1 cellular context compared by ENCODE assay signal in genomic region chr20:25247100-25247665, GRCh38.
TF ChIP-seq lines count a peak whose summit lies in the region.

No MANE protein-coding gene starts in this region.

TF ChIP-seq in HepG2, 621 proteins besides CTCF, POLR2A, EP300 and RAD21 (continued from another document and continues in another):
- TF ChIP-seq ZNF597 (CRISPR knock-in tag; IDR thresholded peaks at IDR 0.05): no peak
- TF ChIP-seq NFIC (IDR thresholded peaks at IDR 0.05; ENCODE audit: low read length): no peak
- TF ChIP-seq NR3C1 (CRISPR knock-in tag; IDR thresholded peaks at IDR 0.05): no peak
- TF ChIP-seq, protein P1, sequence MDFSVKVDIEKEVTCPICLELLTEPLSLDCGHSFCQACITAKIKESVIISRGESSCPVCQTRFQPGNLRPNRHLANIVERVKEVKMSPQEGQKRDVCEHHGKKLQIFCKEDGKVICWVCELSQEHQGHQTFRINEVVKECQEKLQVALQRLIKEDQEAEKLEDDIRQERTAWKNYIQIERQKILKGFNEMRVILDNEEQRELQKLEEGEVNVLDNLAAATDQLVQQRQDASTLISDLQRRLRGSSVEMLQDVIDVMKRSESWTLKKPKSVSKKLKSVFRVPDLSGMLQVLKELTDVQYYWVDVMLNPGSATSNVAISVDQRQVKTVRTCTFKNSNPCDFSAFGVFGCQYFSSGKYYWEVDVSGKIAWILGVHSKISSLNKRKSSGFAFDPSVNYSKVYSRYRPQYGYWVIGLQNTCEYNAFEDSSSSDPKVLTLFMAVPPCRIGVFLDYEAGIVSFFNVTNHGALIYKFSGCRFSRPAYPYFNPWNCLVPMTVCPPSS (IDR thresholded peaks at IDR 0.05): no peak
- peak; percentile 62; the same call in 1 of the 2 replicates for TF ChIP-seq ZSCAN9 (CRISPR knock-in tag; IDR thresholded peaks at IDR 0.05; ENCODE audit: borderline replicate concordance)
- TF ChIP-seq, protein P2, sequence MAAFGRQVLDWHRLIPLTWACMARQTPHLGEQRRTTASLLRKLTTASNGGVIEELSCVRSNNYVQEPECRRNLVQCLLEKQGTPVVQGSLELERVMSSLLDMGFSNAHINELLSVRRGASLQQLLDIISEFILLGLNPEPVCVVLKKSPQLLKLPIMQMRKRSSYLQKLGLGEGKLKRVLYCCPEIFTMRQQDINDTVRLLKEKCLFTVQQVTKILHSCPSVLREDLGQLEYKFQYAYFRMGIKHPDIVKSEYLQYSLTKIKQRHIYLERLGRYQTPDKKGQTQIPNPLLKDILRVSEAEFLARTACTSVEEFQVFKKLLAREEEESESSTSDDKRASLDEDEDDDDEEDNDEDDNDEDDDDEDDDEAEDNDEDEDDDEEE (CRISPR knock-in tag; IDR thresholded peaks at IDR 0.05): 0 out of 2 replicates have a peak, but pooled peaks have one; percentile 80
- TF ChIP-seq ZNF652 (CRISPR knock-in tag; IDR thresholded peaks at IDR 0.05; ENCODE audit: borderline replicate concordance, low read depth): no peak
- peak; percentile 68; the same call in 1 of the 2 replicates for TF ChIP-seq DMAP1 (CRISPR knock-in tag; IDR thresholded peaks at IDR 0.05)
- no peak for TF ChIP-seq NFE2 (CRISPR knock-in tag; IDR thresholded peaks at IDR 0.05)
- no peak for TF ChIP-seq SNAPC5 (CRISPR knock-in tag; IDR thresholded peaks at IDR 0.05; ENCODE audit: borderline replicate concordance)
- peak; percentile 22; the same call in 1 of the 2 replicates for TF ChIP-seq KAT8 (CRISPR knock-in tag; IDR thresholded peaks at IDR 0.05)
- TF ChIP-seq MIER3 (CRISPR knock-in tag; IDR thresholded peaks at IDR 0.05; ENCODE audit: borderline replicate concordance): peak; percentile 60; the same call in 1 of the 2 replicates
- peak; percentile 25; the same call in 1 of the 2 replicates for TF ChIP-seq FOSL1 (CRISPR knock-in tag; IDR thresholded peaks at IDR 0.05; ENCODE audit: borderline replicate concordance)
- peak; percentile 74 for TF ChIP-seq ZNF670 (CRISPR knock-in tag; IDR thresholded peaks at IDR 0.05; ENCODE audit: borderline replicate concordance)
- no peak for TF ChIP-seq RBAK (CRISPR knock-in tag; IDR thresholded peaks at IDR 0.05)
- peak; percentile 46; the same call in 1 of the 2 replicates for TF ChIP-seq MED1 (CRISPR knock-in tag; IDR thresholded peaks at IDR 0.05)
- TF ChIP-seq, protein P3, sequence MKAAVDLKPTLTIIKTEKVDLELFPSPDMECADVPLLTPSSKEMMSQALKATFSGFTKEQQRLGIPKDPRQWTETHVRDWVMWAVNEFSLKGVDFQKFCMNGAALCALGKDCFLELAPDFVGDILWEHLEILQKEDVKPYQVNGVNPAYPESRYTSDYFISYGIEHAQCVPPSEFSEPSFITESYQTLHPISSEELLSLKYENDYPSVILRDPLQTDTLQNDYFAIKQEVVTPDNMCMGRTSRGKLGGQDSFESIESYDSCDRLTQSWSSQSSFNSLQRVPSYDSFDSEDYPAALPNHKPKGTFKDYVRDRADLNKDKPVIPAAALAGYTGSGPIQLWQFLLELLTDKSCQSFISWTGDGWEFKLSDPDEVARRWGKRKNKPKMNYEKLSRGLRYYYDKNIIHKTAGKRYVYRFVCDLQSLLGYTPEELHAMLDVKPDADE (CRISPR knock-in tag; IDR thresholded peaks at IDR 0.05): no peak
- TF ChIP-seq ZNF781 (CRISPR knock-in tag; IDR thresholded peaks at IDR 0.05; ENCODE audit: borderline replicate concordance, not compliant biosample characterization): peak; percentile 52
- 0 out of 2 replicates have a peak, but pooled peaks have one; percentile 2 for TF ChIP-seq NFKBIZ (CRISPR knock-in tag; IDR thresholded peaks at IDR 0.05)
- peak; percentile 86 for TF ChIP-seq ZNF607 (CRISPR knock-in tag; IDR thresholded peaks at IDR 0.05; ENCODE audit: borderline replicate concordance)
- no peak for TF ChIP-seq TMF1 (CRISPR knock-in tag; IDR thresholded peaks at IDR 0.05; ENCODE audit: low read depth)
- TF ChIP-seq KLF9 (CRISPR knock-in tag; IDR thresholded peaks at IDR 0.05; ENCODE audit: low read depth): no peak
- no peak; the same call in 1 of the 2 replicates for TF ChIP-seq ZNF687 (CRISPR knock-in tag; IDR thresholded peaks at IDR 0.05)
- TF ChIP-seq NPAS2 (CRISPR knock-in tag; IDR thresholded peaks at IDR 0.05; ENCODE audit: borderline replicate concordance): no peak
- TF ChIP-seq ZNF280D (CRISPR knock-in tag; IDR thresholded peaks at IDR 0.05): peak; percentile 52; the same call in 1 of the 2 replicates
- TF ChIP-seq ZNF180 (CRISPR knock-in tag; IDR thresholded peaks at IDR 0.05; ENCODE audit: borderline replicate concordance, low read depth): peak; percentile 86; the same call in 1 of the 2 replicates
- TF ChIP-seq ZNF772 (CRISPR knock-in tag; IDR thresholded peaks at IDR 0.05): no peak
- TF ChIP-seq JARID2 (CRISPR knock-in tag; IDR thresholded peaks at IDR 0.05; ENCODE audit: insufficient replicate concordance): no peak
- no peak for TF ChIP-seq ZNF646 (CRISPR knock-in tag; IDR thresholded peaks at IDR 0.05)
- peak; percentile 22; the same call in 1 of the 3 replicates for TF ChIP-seq MXI1 (IDR thresholded peaks at IDR 0.05; ENCODE audit: borderline replicate concordance, low read depth, low read length)
- TF ChIP-seq TARDBP (CRISPR knock-in tag; IDR thresholded peaks at IDR 0.05): no peak
- TF ChIP-seq SPEN (CRISPR knock-in tag; IDR thresholded peaks at IDR 0.05; ENCODE audit: low read depth): no peak; the same call in 1 of the 2 replicates
- TF ChIP-seq HNF4G (IDR thresholded peaks at IDR 0.05; ENCODE audit: borderline replicate concordance, low read depth, low read length): no peak
- TF ChIP-seq HNF4G (CRISPR knock-in tag; IDR thresholded peaks at IDR 0.05; ENCODE audit: borderline replicate concordance, low read depth): peak; percentile 54; the same call in 1 of the 2 replicates
- peak; percentile 35 for TF ChIP-seq AGO1 (IDR thresholded peaks at IDR 0.05; ENCODE audit: low read depth, low read length, poor library complexity, severe bottlenecking)
- peak; percentile 71 for TF ChIP-seq ZBTB14 (CRISPR knock-in tag; IDR thresholded peaks at IDR 0.05)
- no peak; the same call in 1 of the 2 replicates for TF ChIP-seq ZBTB38 (CRISPR knock-in tag; IDR thresholded peaks at IDR 0.05)
- TF ChIP-seq E2F5 (CRISPR knock-in tag; conservative IDR thresholded peaks at IDR 0.05): 0 out of 2 replicates have a peak, but pooled peaks have one; percentile 12
